Comparison of ENCODE assay signal across 19 cellular contexts in the genomic region with DNA sequence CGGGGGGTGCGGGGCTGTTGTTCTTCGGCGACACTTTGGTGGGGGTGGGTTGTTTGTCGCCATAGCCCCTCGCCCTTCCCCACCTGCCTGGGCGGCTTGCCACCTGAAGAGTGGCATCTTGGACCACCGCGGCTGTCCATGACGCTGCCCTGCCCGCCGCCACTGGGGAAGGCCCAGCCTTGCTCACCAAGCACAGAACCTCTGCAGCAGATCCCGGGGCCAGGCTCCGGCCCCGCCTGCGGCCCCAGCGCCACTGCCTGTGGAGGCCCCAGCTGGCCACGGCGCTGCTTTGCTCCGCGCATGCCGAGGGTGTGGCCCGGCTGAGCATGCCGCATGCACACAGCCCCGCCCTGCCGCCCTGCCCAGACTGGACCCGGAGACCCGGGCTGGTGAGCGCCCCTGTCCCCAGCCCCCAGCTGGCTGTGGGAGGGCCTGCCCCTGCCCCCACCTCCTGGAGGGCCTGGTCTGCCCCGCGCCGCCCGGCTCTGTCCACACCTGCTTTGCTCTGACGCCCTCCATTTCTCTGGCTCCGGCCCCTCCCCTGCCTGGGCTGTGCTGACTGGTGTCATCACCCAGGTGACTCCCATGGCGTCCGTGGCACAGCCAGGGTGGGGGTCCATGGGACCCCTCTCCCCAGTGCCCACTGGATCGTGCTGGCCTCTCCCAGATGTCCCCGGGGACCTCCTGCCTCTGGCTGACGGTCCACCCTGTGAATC. TPM values are rescaled to one million over a fixed set of nuclear protein-coding genes. Genes with fewer than 3 reads are reported as not detected.
A peak's percentile ranks its signal among the peaks of the same experiment; 100 is the strongest.
DNase-seq lines count a peak whose midpoint lies in the region; ATAC-seq and TF ChIP-seq lines count a peak whose summit lies in the region.
"Had no signal": no experiment of that assay in that cellular context is flagged by ENCODE, and none has a peak within 500 bp of the region (broad histone marks: within the 10 kb centered on the region; RNA-seq: fewer than 3 reads in every experiment).

No MANE protein-coding gene starts in this region.

- DNase-seq in activated CD4-positive, alpha-beta T cell treated with anti-CD3 and anti-CD28 coated beads for 36 hours: peak; percentile 3
- DNase-seq in activated CD4-positive, alpha-beta T cell treated with anti-CD3 and anti-CD28 coated beads for 48 hours: no peak
- DNase-seq in RKO (ENCODE audit: low spot score): peak; percentile 63
- peak in 3 of 5 donors; percentile 16 to 58 (median 18) for DNase-seq in heart left ventricle
- peak; percentile 71 for DNase-seq in spleen
- DNase-seq in LoVo (ENCODE audit: low spot score): no peak
- no peak for DNase-seq in NCI-H2171 (lab: John Stamatoyannopoulos, UW)
- DNase-seq in PC-9: no peak
- DNase-seq: NCI-H1417; NCI-H69; nucleus accumbens; stimulated activated naive CD4-positive, alpha-beta T cell treated with Interleukin-2 at 50 U/mL for 16 hours had no signal

- H3K4me3 ChIP-seq in heart left ventricle: no peak overlapping the region
- no peak overlapping the region for H3K4me3 ChIP-seq in spleen
- no peak overlapping the region for H3K4me3 ChIP-seq in PC-9
- H3K4me3 ChIP-seq: esophagus muscularis mucosa, left lung, SJSA1, upper lobe of left lung had no signal

- no peaks in the 10 kb centered on the region for H3K79me2 ChIP-seq in PC-9 (ENCODE audit: low read depth)

- H3F3A ChIP-seq in PC-9 (ENCODE audit: insufficient read depth, low read depth): peaks cover 3% of the 10 kb centered on the region; the same call in 1 of the 2 replicates

- no peak for ATAC-seq in activated CD4-positive, alpha-beta T cell treated with anti-CD3 and anti-CD28 coated beads for 36 hours
- no peak for ATAC-seq in heart left ventricle
- ATAC-seq: activated T-helper 17 cell treated with anti-CD3 and anti-CD28 coated beads, Interleukin-2, amount 50 U/mL, for 72 hours; left lung had no signal

- H3K27me3 ChIP-seq in heart left ventricle: peaks cover 6 to 32% (median 14%) of the 10 kb centered on the region in 9 donors
- peaks cover 0 to 67% (median 25%) of the 10 kb centered on the region in 7 donors for H3K27me3 ChIP-seq in spleen (replicated peaks in 1 of 7)
- no peaks in the 10 kb centered on the region for H3K27me3 ChIP-seq in PC-9 (ENCODE audit: insufficient read depth, low read depth)
- H3K27me3 ChIP-seq: SJSA1 had no signal

- no peaks in the 10 kb centered on the region for H3K36me3 ChIP-seq in heart left ventricle
- H3K36me3 ChIP-seq in spleen: no peaks in the 10 kb centered on the region
- no peaks in the 10 kb centered on the region for H3K36me3 ChIP-seq in PC-9 (ENCODE audit: low read depth)
- H3K36me3 ChIP-seq: esophagus muscularis mucosa, left lung, SJSA1, upper lobe of left lung had no signal

- peaks cover 2% of the 10 kb centered on the region for H3K27me3 Mint-ChIP-seq in activated CD4-positive, alpha-beta T cell treated with anti-CD3 and anti-CD28 coated beads for 36 hours
- H3K27me3 Mint-ChIP-seq: activated T-helper 17 cell treated with anti-CD3 and anti-CD28 coated beads, Interleukin-2, amount 50 U/mL, for 72 hours had no signal

- WGBS in heart left ventricle, 4 donors: 82 to 85% (median 82%) methylated on average over 19 to 40 of the region's 40 CpGs
- 82 to 96% (median 89%) methylated on average over 16 to 40 of the region's 40 CpGs for WGBS in spleen, 5 donors

- no peak overlapping the region for H3K4me3 Mint-ChIP-seq in activated CD4-positive, alpha-beta T cell treated with anti-CD3 and anti-CD28 coated beads for 36 hours
- H3K4me3 Mint-ChIP-seq: activated T-helper 17 cell treated with anti-CD3 and anti-CD28 coated beads, Interleukin-2, amount 50 U/mL, for 72 hours; T-helper 2 cell treated with Interferon-gamma antibody and Interleukin-4, amounts not matched to agents 5 μg/mL and 100 μg/mL, for 36 hours had no signal

- no peaks in the 10 kb centered on the region for H3K36me3 Mint-ChIP-seq in activated CD4-positive, alpha-beta T cell treated with anti-CD3 and anti-CD28 coated beads for 36 hours (ENCODE audit: low read depth)

- no peaks in the 10 kb centered on the region for H4K20me1 ChIP-seq in PC-9 (ENCODE audit: insufficient read depth)

- H3K4me1 ChIP-seq in heart left ventricle (peaks cover 0 to 10% (median 0%) of the 10 kb centered on the region in 12 donors), spleen (peaks cover 0 to 18% (median 11%) of the 10 kb centered on the region in 6 donors), PC-9 (replicated peaks; ENCODE audit: insufficient read depth) (no peaks in the 10 kb centered on the region)
- H3K4me1 ChIP-seq: SJSA1 had no signal

- no TSS peak for BruUV-seq in PC-9 (replicated peaks; lab: Mats Ljungman, UMichigan)

- H3K4me2 ChIP-seq in PC-9: no peak overlapping the region

- no peak overlapping the region for H3K27ac Mint-ChIP-seq in activated CD4-positive, alpha-beta T cell treated with anti-CD3 and anti-CD28 coated beads for 36 hours
- H3K27ac Mint-ChIP-seq: activated T-helper 17 cell treated with anti-CD3 and anti-CD28 coated beads, Interleukin-2, amount 50 U/mL, for 72 hours; T-helper 2 cell treated with Interferon-gamma antibody and Interleukin-4, amounts not matched to agents 5 μg/mL and 100 μg/mL, for 36 hours had no signal

- TF ChIP-seq POLR2A in heart left ventricle (IDR thresholded peaks at IDR 0.05): no peak
- TF ChIP-seq POLR2A in spleen (IDR thresholded peaks at IDR 0.05): no peak

- intact Hi-C loops in activated CD4-positive, alpha-beta T cell treated with anti-CD3 and anti-CD28 coated beads for 36 hours (cut with DNase I, micrococcal nuclease): no loop called here
- intact Hi-C loops in heart left ventricle (cut with DNase I): no loop called here
- intact Hi-C loops in spleen (cut with DNase I; ENCODE audit: low total_unique reads): no loop called here
- intact Hi-C loops in PC-9 (cut with micrococcal nuclease; ENCODE audit: unreplicated experiment): no loop called here

- no peaks in the 10 kb centered on the region for H3K9me3 Mint-ChIP-seq in activated CD4-positive, alpha-beta T cell treated with anti-CD3 and anti-CD28 coated beads for 36 hours (ENCODE audit: low read depth)
- H3K9me3 Mint-ChIP-seq: activated T-helper 17 cell treated with anti-CD3 and anti-CD28 coated beads, Interleukin-2, amount 50 U/mL, for 72 hours; T-helper 2 cell treated with Interferon-gamma antibody and Interleukin-4, amounts not matched to agents 5 μg/mL and 100 μg/mL, for 36 hours had no signal

- H2AFZ ChIP-seq in PC-9: no peak overlapping the region

- H3K27ac ChIP-seq in heart left ventricle (no peak overlapping the region), spleen (no peak overlapping the region), PC-9 (no peak overlapping the region)
- H3K27ac ChIP-seq: esophagus muscularis mucosa, left lung, SJSA1, upper lobe of left lung had no signal

- H3K9me3 ChIP-seq in heart left ventricle (no peaks in the 10 kb centered on the region), spleen (no peaks in the 10 kb centered on the region), PC-9 (ENCODE audit: insufficient read depth, low read depth) (no peaks in the 10 kb centered on the region)
- H3K9me3 ChIP-seq: esophagus muscularis mucosa, left lung, SJSA1, upper lobe of left lung had no signal

- TF ChIP-seq CTCF in heart left ventricle (IDR thresholded peaks at IDR 0.05): no peak
- TF ChIP-seq CTCF in spleen (IDR thresholded peaks at IDR 0.05 in 8 of 11, conservative IDR thresholded peaks at IDR 0.05 in 3 of 11): no peak
- TF ChIP-seq CTCF in PC-9 (conservative IDR thresholded peaks at IDR 0.05): no peak

- CTCF ChIA-PET in activated CD4-positive, alpha-beta T cell treated with anti-CD3 and anti-CD28 coated beads for 36 hours (lab: Charles Lee): interaction anchor here (0.5 kb wide), 1 partner anchor 179 kb away, joined by 6 read pairs; no protein-coding TSS in a partner anchor
- CTCF ChIA-PET in PC-9 (lab: Charles Lee): no interaction called here

- no peaks in the 10 kb centered on the region for H3K9me2 ChIP-seq in PC-9 (ENCODE audit: insufficient read depth)

- POLR2A ChIA-PET in activated CD4-positive, alpha-beta T cell treated with anti-CD3 and anti-CD28 coated beads for 36 hours (lab: Charles Lee): no interaction called here
- POLR2A ChIA-PET in PC-9 (lab: Charles Lee; ENCODE audit: unreplicated experiment): no interaction called here

- H3K4me1 Mint-ChIP-seq in activated CD4-positive, alpha-beta T cell treated with anti-CD3 and anti-CD28 coated beads for 36 hours: no peaks in the 10 kb centered on the region
- H3K4me1 Mint-ChIP-seq: activated T-helper 17 cell treated with anti-CD3 and anti-CD28 coated beads, Interleukin-2, amount 50 U/mL, for 72 hours had no signal

RNA-seq across cellular contexts. Expression of gene NAT8L, which starts 5.3 kb away (rescaled TPM):
- under 1 TPM; 0.39 to 0.55 TPM for total RNA-seq in activated CD4-positive, alpha-beta T cell treated with anti-CD3 and anti-CD28 coated beads for 36 hours
- total RNA-seq in heart left ventricle: 1 to 10 TPM in 1 of 9 donors, under 1 TPM in 8; 0.19 to 3.1 (median 0.33) TPM
- polyA plus RNA-seq in heart left ventricle: under 1 TPM; 0.27 to 0.30 TPM
- 1 to 10 TPM in 4 of 7 donors, under 1 TPM in 3; 0.50 to 3.1 (median 1.3) TPM for total RNA-seq in spleen
- under 1 TPM; 0.13 to 0.80 (median 0.29) TPM for polyA plus RNA-seq in spleen
- total RNA-seq in PC-9 (2021): 2.1 and 4.1 TPM in 2 replicates
- total RNA-seq: glomerular endothelial cell, SJSA1 had no signal

RNA-seq across cellular contexts. Expression of gene NELFA, which starts 55.7 kb away (rescaled TPM):
- total RNA-seq in activated CD4-positive, alpha-beta T cell treated with anti-CD3 and anti-CD28 coated beads for 36 hours: 10 to 100 TPM; 41.6 to 48.3 TPM
- total RNA-seq in heart left ventricle (10 to 100 TPM in 5 of 9 donors, 1 to 10 TPM in 4; 8.1 to 14.9 (median 10.3) TPM), spleen (10 to 100 TPM; 20.2 to 36.6 (median 31.5) TPM), PC-9 (2021) (52.4 and 70.1 TPM in 2 replicates)
- polyA plus RNA-seq in heart left ventricle (10 to 100 TPM; 10.4 to 12.8 TPM), spleen (10 to 100 TPM; 19.9 to 29.6 (median 20.1) TPM)

Comparison
In these comparisons a context has a peak if more than half of its experiments do, and no peak if none do; other contexts are left out.
1. DNase-seq: peak in activated CD4-positive, alpha-beta T cell treated with anti-CD3 and anti-CD28 coated beads for 36 hours (single experiment), RKO (single experiment), heart left ventricle (3 of 5) and spleen (single experiment); none in activated CD4-positive, alpha-beta T cell treated with anti-CD3 and anti-CD28 coated beads for 48 hours (single experiment), LoVo (single experiment), NCI-H2171 (single experiment) and PC-9 (0 of 2).